1 cellular context compared by ENCODE assay signal in genomic region chr19:49444100-49444700, GRCh38.
TF ChIP-seq lines count a peak whose summit lies in the region.

No MANE protein-coding gene starts in this region.

TF ChIP-seq in GM12878, 131 proteins besides CTCF, POLR2A, EP300 and RAD21:
- TF ChIP-seq ETV6 (conservative IDR thresholded peaks at IDR 0.05 in 1 of 2, IDR thresholded peaks at IDR 0.05 in 1 of 2; ENCODE audit: borderline replicate concordance in 1 of 2, low read depth in 1 of 2), result 0 out of 4 replicates have a peak, but pooled peaks of 1 of the 2 experiments have one; percentile 6
- TF ChIP-seq SMAD1 (IDR thresholded peaks at IDR 0.05; ENCODE audit: low read depth, partially characterized antibody), result peak; percentile 45
- TF ChIP-seq YBX1 (IDR thresholded peaks at IDR 0.05), result peak; percentile 52; the same call in 1 of the 2 replicates
- 0 out of 2 replicates have a peak, but pooled peaks have one; percentile 27 for TF ChIP-seq HDGF (IDR thresholded peaks at IDR 0.05)
